14 cellular contexts compared by ENCODE assay signal in the genomic region with DNA sequence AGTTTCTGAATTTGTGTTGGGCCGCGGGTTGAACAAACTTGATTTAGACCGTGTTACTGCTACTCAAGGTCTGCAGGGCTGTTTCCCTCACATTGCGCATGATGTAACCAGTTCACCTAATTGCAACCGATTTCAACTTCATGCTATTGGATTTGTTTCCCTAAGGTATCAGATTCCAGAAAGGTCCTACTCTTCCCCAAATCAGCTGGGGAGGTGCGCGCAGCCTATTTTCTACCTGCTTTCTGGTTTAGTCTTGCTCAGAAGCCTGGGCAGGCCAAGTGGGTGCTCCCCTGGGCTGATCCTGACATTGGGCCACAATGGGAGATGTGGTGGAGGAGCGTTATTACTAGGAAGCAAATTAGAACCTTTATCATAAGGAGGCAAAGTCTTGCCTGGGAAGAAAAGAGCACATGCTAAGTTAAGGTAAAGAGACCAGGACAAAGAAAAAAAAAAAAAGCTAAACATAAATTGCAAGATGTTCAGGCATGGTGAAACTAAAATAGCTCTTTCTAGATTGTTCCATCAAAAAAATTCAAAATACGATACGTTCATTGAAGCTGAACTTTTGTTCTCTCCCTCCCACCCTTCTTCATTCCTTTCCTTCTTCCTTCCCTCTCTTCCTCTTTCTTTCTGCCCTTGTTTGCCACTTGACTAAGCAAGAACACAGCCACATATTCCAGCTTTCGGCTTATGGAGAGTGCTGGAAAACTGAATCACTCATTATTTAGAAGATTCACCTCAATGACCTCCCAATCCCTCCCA.
"Had no signal": no experiment of that assay in that cellular context is flagged by ENCODE, and none has a peak within 500 bp of the region (broad histone marks: within the 10 kb centered on the region; RNA-seq: fewer than 3 reads in every experiment).

No MANE protein-coding gene starts in this region.

- H3K27me3 Mint-ChIP-seq: dendritic cell treated with granulocyte-macrophage colony-stimulating factor and Interleukin-4, amounts not matched to agents 40 ng/mL and 50 ng/mL, for 4 days had no signal

- H3K27me3 ChIP-seq: adrenal gland, brain microvascular endothelial cell, hepatocyte, pancreas, tibial nerve had no signal

- DNase-seq: activated CD4-positive, alpha-beta T cell treated with anti-CD3 and anti-CD28 coated beads, Interleukin-2, amount 50 U/mL, for 4 hours; activated naive CD4-positive, alpha-beta T cell treated with anti-CD3 and anti-CD28 coated beads, Interleukin-2, amount 50 U/mL, for 16 hours; activated T-cell treated with anti-CD3 and anti-CD28 coated beads, Interleukin-2, amount 50 U/mL, for 1 hour; adrenal gland; brain microvascular endothelial cell; cerebellar nuclear complex; endodermal cell; pancreas; T-helper 2 cell had no signal

- H3K36me3 Mint-ChIP-seq: mesothelial cell of epicardium had no signal

- H3K79me2 ChIP-seq: hepatocyte had no signal

- H3K27ac Mint-ChIP-seq: dendritic cell treated with granulocyte-macrophage colony-stimulating factor and Interleukin-4, amounts not matched to agents 40 ng/mL and 50 ng/mL, for 4 days; endodermal cell; mesothelial cell of epicardium had no signal

- H3K36me3 ChIP-seq: adrenal gland, brain microvascular endothelial cell, pancreas, tibial nerve had no signal

- H3K9me3 Mint-ChIP-seq: dendritic cell treated with granulocyte-macrophage colony-stimulating factor and Interleukin-4, amounts not matched to agents 40 ng/mL and 50 ng/mL, for 4 days; endodermal cell; mesothelial cell of epicardium had no signal

- H3K27ac ChIP-seq: adrenal gland, brain microvascular endothelial cell, hepatocyte, pancreas, skin epidermis, tibial nerve had no signal

- H2AFZ ChIP-seq: hepatocyte had no signal

- ATAC-seq: pancreas had no signal

- H3K9me3 ChIP-seq: adrenal gland, pancreas, tibial nerve had no signal

- H3K4me1 ChIP-seq: adrenal gland had no signal

- H3K4me2 ChIP-seq: hepatocyte had no signal

- H3K4me3 Mint-ChIP-seq: dendritic cell treated with granulocyte-macrophage colony-stimulating factor and Interleukin-4, amounts not matched to agents 40 ng/mL and 50 ng/mL, for 4 days; endodermal cell; mesothelial cell of epicardium had no signal

- H3K4me3 ChIP-seq: adrenal gland, hepatocyte, pancreas, skin epidermis, tibial nerve had no signal
